Comparison of ENCODE assay signal across 8 cellular contexts in the genomic region with DNA sequence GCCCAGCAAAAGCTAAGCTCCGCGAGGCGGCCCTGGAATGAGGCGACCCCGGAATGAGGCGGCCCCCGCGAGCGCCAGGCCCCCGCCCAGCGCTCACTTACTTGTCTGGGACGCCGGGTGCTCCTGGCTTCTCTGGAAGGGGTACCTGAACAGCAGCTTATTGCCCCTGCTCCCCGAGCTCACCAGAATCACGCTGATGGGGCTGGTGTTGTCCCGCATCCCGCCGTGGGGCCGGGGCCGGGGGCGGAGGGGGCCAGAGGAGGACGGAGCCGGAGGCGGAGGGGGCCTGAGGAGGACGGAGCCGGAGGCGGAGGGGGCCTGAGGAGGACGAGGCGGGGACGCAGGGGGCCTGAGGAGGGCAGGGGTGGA. TPM values are rescaled to one million over a fixed set of nuclear protein-coding genes. Genes with fewer than 3 reads are reported as not detected.
DNase-seq lines count a peak whose midpoint lies in the region; ATAC-seq and TF ChIP-seq lines count a peak whose summit lies in the region.

No MANE protein-coding gene starts in this region.

- WGBS in ovary, 3 donors: 0 to 1% (median 0%) methylated on average over 14 to 30 of the region's 30 CpGs

- H3K79me2 ChIP-seq in Karpas-422 (ENCODE audit: low read length): peaks cover 49% of the 10 kb centered on the region

- TF ChIP-seq POLR2A in ovary (IDR thresholded peaks at IDR 0.05): no peak

- no peaks in the 10 kb centered on the region for H3K9me2 ChIP-seq in Karpas-422 (replicated peaks; ENCODE audit: insufficient read depth, low read length)

- H3K4me1 ChIP-seq in Karpas-422 (ENCODE audit: low read length) (peaks cover 16% of the 10 kb centered on the region), ovary (ENCODE audit: insufficient read depth) (peaks cover 9% of the 10 kb centered on the region)

- intact Hi-C loops in ovary (cut with DNase I): no loop called here

- peak overlapping the region; percentile 87 for H3K4me2 ChIP-seq in Karpas-422 (ENCODE audit: low read depth, low read length, poor library complexity, severe bottlenecking)

- no peak for ATAC-seq in GM18519 (IDR thresholded peaks at IDR 0.05; ENCODE audit: low FRiP score, unreplicated experiment)
- ATAC-seq in HG02763 (IDR thresholded peaks at IDR 0.05; ENCODE audit: unreplicated experiment): no peak

- peak overlapping the region; percentile 91 for H3K27ac Mint-ChIP-seq in activated T-cell treated with anti-CD3 and anti-CD28 coated beads, Interleukin-2, amount 50 U/mL, for 24 hours

- H3K36me3 Mint-ChIP-seq in activated T-cell treated with anti-CD3 and anti-CD28 coated beads, Interleukin-2, amount 50 U/mL, for 24 hours (ENCODE audit: low read depth): peaks cover 29% of the 10 kb centered on the region

- H3K4me1 Mint-ChIP-seq in activated T-cell treated with anti-CD3 and anti-CD28 coated beads, Interleukin-2, amount 50 U/mL, for 24 hours (ENCODE audit: low read depth): peaks cover 32% of the 10 kb centered on the region

- H3K4me3 ChIP-seq in Karpas-422 (ENCODE audit: low read length) (peak overlapping the region; percentile 96), fibroblast of the aortic adventitia (ENCODE audit: low read depth, low read length) (peak overlapping the region; percentile 76), ovary (peak overlapping the region; percentile 58)

- peak overlapping the region; percentile 60 for H3K27ac ChIP-seq in Karpas-422 (ENCODE audit: low read length)
- H3K27ac ChIP-seq in ovary: peak overlapping the region; percentile 22 to 58

- H2AFZ ChIP-seq in Karpas-422 (ENCODE audit: low read length): peak overlapping the region; percentile 36; the same call in 1 of the 2 replicates

- no peak for TF ChIP-seq EP300 in ovary (IDR thresholded peaks at IDR 0.05)

- no peaks in the 10 kb centered on the region for H3K9me3 Mint-ChIP-seq in activated T-cell treated with anti-CD3 and anti-CD28 coated beads, Interleukin-2, amount 50 U/mL, for 24 hours

- H3K9me3 ChIP-seq in Karpas-422 (ENCODE audit: low read length): no peaks in the 10 kb centered on the region
- H3K9me3 ChIP-seq in ovary: no peaks in the 10 kb centered on the region

- H3K27me3 ChIP-seq in Karpas-422 (ENCODE audit: low read length): no peaks in the 10 kb centered on the region
- no peaks in the 10 kb centered on the region for H3K27me3 ChIP-seq in ovary

- no peaks in the 10 kb centered on the region for H3K27me3 Mint-ChIP-seq in activated T-cell treated with anti-CD3 and anti-CD28 coated beads, Interleukin-2, amount 50 U/mL, for 24 hours

- peak; percentile 33 for DNase-seq in AG20443 (ENCODE audit: low spot score)
- DNase-seq in Karpas-422: peak; percentile 70
- DNase-seq in activated T-cell treated with anti-CD3 and anti-CD28 coated beads, Interleukin-2, amount 50 U/mL, for 24 hours: peak; percentile 73
- no peak for DNase-seq in fibroblast of the aortic adventitia (ENCODE audit: low read depth)
- peak; percentile 24 to 66 (median 60) for DNase-seq in ovary
- DNase-seq in SIG-M5 treated with dmso at 0.1 percent for 504 hours (lab: John Stamatoyannopoulos, UW; ENCODE audit: unreplicated experiment): no peak

- H4K20me1 ChIP-seq in Karpas-422 (ENCODE audit: insufficient read depth, low read depth, low read length): no peaks in the 10 kb centered on the region

- no peaks in the 10 kb centered on the region for H3K36me3 ChIP-seq in Karpas-422 (ENCODE audit: insufficient read depth, low read length)
- no peaks in the 10 kb centered on the region for H3K36me3 ChIP-seq in ovary

- H3K9ac ChIP-seq in Karpas-422 (ENCODE audit: low read length): peak overlapping the region; percentile 99

- TF ChIP-seq CTCF in fibroblast of the aortic adventitia (IDR thresholded peaks at IDR 0.05; ENCODE audit: insufficient read depth, low read length): no peak
- no peak for TF ChIP-seq CTCF in ovary (IDR thresholded peaks at IDR 0.05)

- H3K4me3 Mint-ChIP-seq in activated T-cell treated with anti-CD3 and anti-CD28 coated beads, Interleukin-2, amount 50 U/mL, for 24 hours: peak overlapping the region; percentile 92

RNA-seq across cellular contexts. Expression of a gene that starts 0.4 kb away (rescaled TPM):
- 10.5 and 24.2 TPM in 2 replicates for total RNA-seq in Karpas-422 (2014; rRNA removed; shearing (Covaris generic); ENCODE audit: low replicate concordance)
- total RNA-seq in fibroblast of the aortic adventitia (ENCODE audit: low replicate concordance) (7.1 and 13.0 TPM in 2 replicates), ovary (10 to 100 TPM; 22.2 to 49.0 (median 38.7) TPM)
- 10 to 100 TPM; 16.2 to 33.1 TPM for polyA plus RNA-seq in ovary

RNA-seq across cellular contexts. Expression of a gene that starts 14.4 kb away (rescaled TPM):
- not detected in 2 replicates for total RNA-seq in Karpas-422 (2014; rRNA removed; shearing (Covaris generic); ENCODE audit: low replicate concordance)
- total RNA-seq in fibroblast of the aortic adventitia (ENCODE audit: low replicate concordance) (not detected in 2 replicates), ovary (under 1 TPM in 1 of 7 donors, not detected in 6; 0.28 TPM)
- polyA plus RNA-seq in ovary: not detected

RNA-seq across cellular contexts. Expression of a gene that starts 27.7 kb away (rescaled TPM):
- total RNA-seq in Karpas-422 (2014; rRNA removed; shearing (Covaris generic); ENCODE audit: low replicate concordance): not detected in 2 replicates
- total RNA-seq in fibroblast of the aortic adventitia (ENCODE audit: low replicate concordance) (not detected in 2 replicates), ovary (under 1 TPM in 2 of 7 donors, not detected in 5; 0.78 to 0.92 TPM)
- polyA plus RNA-seq in ovary: not detected

RNA-seq across cellular contexts. Expression of a gene that starts 34.6 kb away (rescaled TPM):
- total RNA-seq in Karpas-422 (2014; rRNA removed; shearing (Covaris generic); ENCODE audit: low replicate concordance): not detected in 2 replicates
- total RNA-seq in fibroblast of the aortic adventitia (ENCODE audit: low replicate concordance) (not detected in 2 replicates), ovary (100 to 1,000 TPM in 2 of 7 donors, 10 to 100 TPM in 4, 1 to 10 TPM in 1; 4.5 to 173 (median 75.0) TPM)
- 10 to 100 TPM in 1 of 2 donors, not detected in 1; 32.1 TPM for polyA plus RNA-seq in ovary

RNA-seq across cellular contexts. Expression of a gene that starts 38.4 kb away (rescaled TPM):
- not detected in 2 replicates for total RNA-seq in Karpas-422 (2014; rRNA removed; shearing (Covaris generic); ENCODE audit: low replicate concordance)
- total RNA-seq in fibroblast of the aortic adventitia (ENCODE audit: low replicate concordance) (not detected in 2 replicates), ovary (100 to 1,000 TPM in 2 of 7 donors, 10 to 100 TPM in 4, 1 to 10 TPM in 1; 7.4 to 206 (median 81.2) TPM)
- polyA plus RNA-seq in ovary: 1 to 10 TPM in 1 of 2 donors, under 1 TPM in 1; 0.50 to 9.6 TPM

Comparison
In these comparisons a context has a peak if more than half of its experiments do, and no peak if none do; other contexts are left out.
1. DNase-seq: peak in AG20443 (single experiment), Karpas-422 (single experiment), activated T-cell treated with anti-CD3 and anti-CD28 coated beads, Interleukin-2, amount 50 U/mL, for 24 hours (single experiment) and ovary (5 of 5); none in fibroblast of the aortic adventitia (single experiment) and SIG-M5 treated with dmso at 0.1 percent for 504 hours (single experiment).
2. Peak in every context shown above with its lines, with median percentiles within 50 percentile points of each other: H3K4me3 ChIP-seq.